Comparison of ENCODE assay signal across 14 cellular contexts in genomic region chr1:62280150-62280549, GRCh38. TPM values are rescaled to one million over a fixed set of nuclear protein-coding genes. Genes with fewer than 3 reads are reported as not detected.
"Had no signal": no experiment of that assay in that cellular context is flagged by ENCODE, and none has a peak within 500 bp of the region (broad histone marks: within the 10 kb centered on the region; RNA-seq: fewer than 3 reads in every experiment).

No MANE protein-coding gene starts in this region.

- DNase-seq: activated CD4-positive, alpha-beta T cell treated with anti-CD3 and anti-CD28 coated beads, Interleukin-2, amount 50 U/mL, for 48 hours; activated gamma-delta T cell; effector CD4-positive, alpha-beta T cell; left cardiac atrium; lower lobe of right lung; psoas muscle; right cardiac atrium; small intestine; stimulated activated CD4-positive, alpha-beta T cell treated with anti-CD3 and anti-CD28 coated beads, Interleukin-4, amount 100 ng/mL, for 24 hours; T-helper 2 cell had no signal

- H3K27me3 ChIP-seq: adrenal gland, breast epithelium had no signal

- H3K36me3 ChIP-seq: adrenal gland, breast epithelium, lower lobe of right lung had no signal

- H3K4me3 ChIP-seq: adrenal gland, breast epithelium, lower lobe of right lung, psoas muscle had no signal

- H3K9me3 ChIP-seq: adrenal gland, breast epithelium, lower lobe of right lung, psoas muscle had no signal

- H3K4me1 ChIP-seq: adrenal gland, breast epithelium, lower lobe of right lung, psoas muscle had no signal

- H3K27ac ChIP-seq: adrenal gland, breast epithelium, lower lobe of right lung, psoas muscle had no signal

- ATAC-seq: activated naive CD4-positive, alpha-beta T cell treated with anti-CD3 and anti-CD28 coated beads, Interleukin-2, amount 50 U/mL, for 72 hours; lower lobe of right lung; psoas muscle; right cardiac atrium; stimulated activated memory B cell treated with anti-CD40 and anti-IgM and Interleukin-4, amounts not matched to agents 10 μg/mL and 1 μg/mL and 100 μg/mL, for 72 hours had no signal

RNA-seq across cellular contexts. Expression of gene KANK4, which starts 39.1 kb away (rescaled TPM):
- total RNA-seq: activated naive CD4-positive, alpha-beta T cell treated with anti-CD3 and anti-CD28 coated beads, Interleukin-2, amount 50 U/mL, for 72 hours had no signal
